ENCODE assay signal across 14 cellular contexts in the genomic region with DNA sequence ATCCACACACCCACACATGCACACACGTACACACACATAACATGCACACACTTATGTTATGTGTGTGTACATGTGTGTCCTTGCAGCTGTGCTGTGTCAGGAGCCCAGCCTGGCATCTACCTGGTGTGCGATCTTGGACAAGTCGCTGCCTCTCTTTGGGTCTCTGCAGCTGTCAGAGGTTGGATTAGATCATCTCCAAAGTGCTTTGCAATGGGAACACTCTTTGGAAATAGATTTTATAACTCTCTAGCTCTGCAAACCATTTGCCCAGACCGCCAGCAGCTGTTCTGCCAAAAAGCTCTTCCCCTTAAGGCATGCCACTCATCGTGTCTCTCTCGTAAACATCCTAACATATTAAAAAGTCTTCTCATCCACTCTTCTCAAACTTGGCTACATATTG. TPM values are rescaled to one million over a fixed set of nuclear protein-coding genes. Genes with fewer than 3 reads are reported as not detected.
"Had no signal": no experiment of that assay in that cellular context is flagged by ENCODE, and none has a peak within 500 bp of the region (broad histone marks: within the 10 kb centered on the region; RNA-seq: fewer than 3 reads in every experiment).

No MANE protein-coding gene starts in this region.

- FAIRE-seq: frontal cortex had no signal

- H3K36me3 ChIP-seq: ascending aorta, heart left ventricle, lower lobe of right lung, thyroid gland had no signal

- H3K36me3 Mint-ChIP-seq: activated naive CD4-positive, alpha-beta T cell treated with anti-CD3 and anti-CD28 coated beads, Interleukin-2, amount 10 ng/mL, durations not matched to agents 7 days and 5 days; mesothelial cell of epicardium; stimulated activated memory B cell treated with anti-CD40 and anti-IgM and Interleukin-4, amounts not matched to agents 10 μg/mL and 1 μg/mL and 100 μg/mL, for 72 hours had no signal

- H3K9me3 Mint-ChIP-seq: activated naive CD4-positive, alpha-beta T cell treated with anti-CD3 and anti-CD28 coated beads, Interleukin-2, amount 10 ng/mL, durations not matched to agents 7 days and 5 days; mesothelial cell of epicardium; neural crest cell; stimulated activated memory B cell treated with anti-CD40 and anti-IgM and Interleukin-4, amounts not matched to agents 10 μg/mL and 1 μg/mL and 100 μg/mL, for 72 hours; T-helper 2 cell treated with Interferon-gamma antibody and Interleukin-4, amounts not matched to agents 5 μg/mL and 100 μg/mL, for 36 hours had no signal

- H3K27me3 ChIP-seq: thyroid gland had no signal

- H3K27ac Mint-ChIP-seq: activated naive CD4-positive, alpha-beta T cell treated with anti-CD3 and anti-CD28 coated beads, Interleukin-2, amount 10 ng/mL, durations not matched to agents 7 days and 5 days; mesothelial cell of epicardium; stimulated activated memory B cell treated with anti-CD40 and anti-IgM and Interleukin-4, amounts not matched to agents 10 μg/mL and 1 μg/mL and 100 μg/mL, for 72 hours; T-helper 2 cell treated with Interferon-gamma antibody and Interleukin-4, amounts not matched to agents 5 μg/mL and 100 μg/mL, for 36 hours had no signal

- H3K4me3 Mint-ChIP-seq: activated naive CD4-positive, alpha-beta T cell treated with anti-CD3 and anti-CD28 coated beads, Interleukin-2, amount 10 ng/mL, durations not matched to agents 7 days and 5 days; mesothelial cell of epicardium; neural crest cell; stimulated activated memory B cell treated with anti-CD40 and anti-IgM and Interleukin-4, amounts not matched to agents 10 μg/mL and 1 μg/mL and 100 μg/mL, for 72 hours; T-helper 2 cell treated with Interferon-gamma antibody and Interleukin-4, amounts not matched to agents 5 μg/mL and 100 μg/mL, for 36 hours had no signal

- H3K4me1 ChIP-seq: ascending aorta had no signal

- DNase-seq: activated naive CD4-positive, alpha-beta T cell treated with anti-CD3 and anti-CD28 coated beads, Interleukin-2, amount 10 ng/mL, durations not matched to agents 7 days and 5 days; heart left ventricle; left colon; lower lobe of right lung; stimulated activated CD4-positive, alpha-beta T cell treated with anti-CD3 and anti-CD28 coated beads, Interleukin-2, amount 100 ng/mL, for 48 hours had no signal

- H3K4me3 ChIP-seq: ascending aorta, heart left ventricle, lower lobe of right lung, thyroid gland had no signal

- H3K9me3 ChIP-seq: ascending aorta, heart left ventricle, lower lobe of right lung, thyroid gland had no signal

- H3K27ac ChIP-seq: ascending aorta, heart left ventricle, lower lobe of right lung had no signal

RNA-seq across cellular contexts. Expression of a gene that starts 4.7 kb away (rescaled TPM):
- total RNA-seq: activated CD8-positive, alpha-beta memory T cell treated with anti-CD3 and anti-CD28 coated beads for 36 hours; ascending aorta; neural crest cell; osteocyte had no signal
